ENCODE assay signal across 20 cellular contexts in the genomic region with DNA sequence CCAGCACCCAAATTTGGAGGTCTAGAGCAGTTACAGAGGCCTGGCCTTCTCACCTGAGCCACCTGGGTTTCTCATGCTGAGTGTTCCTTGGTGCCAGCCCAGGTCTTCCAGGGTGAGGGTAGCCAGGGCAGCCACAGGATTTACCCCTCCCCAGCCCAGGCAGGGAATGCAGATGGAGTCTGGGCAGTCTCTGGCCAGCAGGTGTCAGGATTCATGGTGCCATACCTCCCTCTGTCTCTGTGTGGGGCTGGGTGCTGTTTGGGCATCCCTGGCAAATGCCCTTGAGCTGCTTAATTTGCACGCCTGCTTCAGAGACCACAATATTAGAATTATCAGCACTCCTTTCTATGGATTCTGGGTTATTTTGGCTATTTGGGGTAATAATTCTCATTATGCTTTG.
DNase-seq lines count a peak whose midpoint lies in the region; TF ChIP-seq lines count a peak whose summit lies in the region.
"Had no signal": no experiment of that assay in that cellular context is flagged by ENCODE, and none has a peak within 500 bp of the region (broad histone marks: within the 10 kb centered on the region; RNA-seq: fewer than 3 reads in every experiment).

No MANE protein-coding gene starts in this region.

- WGBS in liver: 95% methylated on average over 1 of the region's 1 CpG

- DNase-seq in AG10803 (ENCODE audit: low read depth): no peak
- no peak for DNase-seq in HFF-Myc (ENCODE audit: extremely low read depth, low read depth)
- peak; percentile 6 for DNase-seq in dermis blood vessel endothelial cell
- no peak for DNase-seq in activated CD8-positive, alpha-beta memory T cell treated with anti-CD3 and anti-CD28 coated beads for 24 hours
- no peak for DNase-seq in midbrain (lab: John Stamatoyannopoulos, UW)
- DNase-seq in central memory CD4-positive, alpha-beta T cell: no peak
- DNase-seq in activated CD4-positive, alpha-beta T cell treated with anti-CD3 and anti-CD28 coated beads for 1 hour: no peak
- DNase-seq: activated naive CD8-positive, alpha-beta T cell treated with anti-CD3 and anti-CD28 coated beads, Interleukin-2, amount 10 ng/mL, durations not matched to agents 7 days and 5 days; body of pancreas; CD8-positive, alpha-beta memory T cell; foreskin melanocyte; left lung; MG63; NCI-H146; NK-92 treated with Interleukin-12 subunit alpha and Interleukin-12 subunit beta, amount 100 ng/mL, for 24 hours; retina; stimulated activated CD4-positive, alpha-beta T cell treated with anti-CD3 and anti-CD28 coated beads, Interleukin-15, amount 100 ng/mL, for 24 hours had no signal

- peaks cover 5 to 14% (median 10%) of the 10 kb centered on the region in 4 donors for H3K4me1 ChIP-seq in liver (ENCODE audit: control insufficient read depth in 4 of 4, insufficient read depth in 4 of 4, low read length in 3 of 4)
- H3K4me1 ChIP-seq: body of pancreas, left lung, suprapubic skin had no signal

- no peaks in the 10 kb centered on the region for H3K27me3 ChIP-seq in liver (ENCODE audit: control insufficient read depth in 4 of 4, insufficient read depth in 4 of 4, low read length in 3 of 4)
- H3K27me3 ChIP-seq: body of pancreas, left lung, MG63, suprapubic skin had no signal

- TF ChIP-seq CTCF in AG10803 (conservative IDR thresholded peaks at IDR 0.05; ENCODE audit: low read length): 0 out of 2 replicates have a peak, but pooled peaks have one; percentile 4
- TF ChIP-seq CTCF in HFF-Myc (IDR thresholded peaks at IDR 0.05; ENCODE audit: low read depth, low read length, missing control alignments): peak; percentile 24
- TF ChIP-seq CTCF in liver (IDR thresholded peaks at IDR 0.05; ENCODE audit: low read depth, low read length, missing input control): peak; percentile 58

- peak; percentile 70 to 84 for TF ChIP-seq RAD21 in liver (IDR thresholded peaks at IDR 0.05)

- H3K36me3 ChIP-seq in liver (ENCODE audit: control insufficient read depth in 4 of 4, insufficient read depth in 3 of 4, low read depth in 1 of 4, low read length in 3 of 4): no peaks in the 10 kb centered on the region
- H3K36me3 ChIP-seq: left lung, MG63, suprapubic skin had no signal

- no peak overlapping the region for H3K27ac ChIP-seq in liver (ENCODE audit: low read depth in 1 of 2, low read length in 2 of 2)
- H3K27ac ChIP-seq: body of pancreas, left lung, SK-N-MC, suprapubic skin had no signal

- H3K9me3 ChIP-seq in liver (ENCODE audit: control insufficient read depth in 4 of 4, low read length in 3 of 4): no peaks in the 10 kb centered on the region
- H3K9me3 ChIP-seq: body of pancreas, MG63, suprapubic skin had no signal

- H3K9ac ChIP-seq in liver (ENCODE audit: low read depth in 1 of 2, low read length in 2 of 2): no peak overlapping the region

- no peak overlapping the region for H3K4me3 ChIP-seq in AG10803 (ENCODE audit: low read length)
- no peak overlapping the region for H3K4me3 ChIP-seq in HFF-Myc (replicated peaks; ENCODE audit: low read depth, low read length)
- no peak overlapping the region for H3K4me3 ChIP-seq in liver (ENCODE audit: low read depth in 1 of 3, low read length in 3 of 3)
- H3K4me3 ChIP-seq: body of pancreas, left lung, MG63, SK-N-MC, suprapubic skin had no signal

TF ChIP-seq in liver, 16 proteins besides CTCF, POLR2A, EP300 and RAD21:
- TF ChIP-seq FOXA1 (IDR thresholded peaks at IDR 0.05) (no peak), TAF1 (conservative IDR thresholded peaks at IDR 0.05) (no peak), EGR1 (IDR thresholded peaks at IDR 0.05; ENCODE audit: low read depth in 2 of 2) (no peak), NR2F2 (IDR thresholded peaks at IDR 0.05) (no peak), YY1 (IDR thresholded peaks at IDR 0.05) (no peak), FOXA2 (IDR thresholded peaks at IDR 0.05) (no peak), HNF4A (conservative IDR thresholded peaks at IDR 0.05) (no peak), RXRA (IDR thresholded peaks at IDR 0.05) (no peak), JUND (IDR thresholded peaks at IDR 0.05) (no peak), SP1 (IDR thresholded peaks at IDR 0.05) (no peak), GABPA (IDR thresholded peaks at IDR 0.05 in 1 of 2, conservative IDR thresholded peaks at IDR 0.05 in 1 of 2) (no peak), HNF4G (IDR thresholded peaks at IDR 0.05) (no peak)
- TF ChIP-seq, protein P1, sequence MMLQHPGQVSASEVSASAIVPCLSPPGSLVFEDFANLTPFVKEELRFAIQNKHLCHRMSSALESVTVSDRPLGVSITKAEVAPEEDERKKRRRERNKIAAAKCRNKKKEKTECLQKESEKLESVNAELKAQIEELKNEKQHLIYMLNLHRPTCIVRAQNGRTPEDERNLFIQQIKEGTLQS (IDR thresholded peaks at IDR 0.05): no peak
- TF ChIP-seq, protein P2, sequence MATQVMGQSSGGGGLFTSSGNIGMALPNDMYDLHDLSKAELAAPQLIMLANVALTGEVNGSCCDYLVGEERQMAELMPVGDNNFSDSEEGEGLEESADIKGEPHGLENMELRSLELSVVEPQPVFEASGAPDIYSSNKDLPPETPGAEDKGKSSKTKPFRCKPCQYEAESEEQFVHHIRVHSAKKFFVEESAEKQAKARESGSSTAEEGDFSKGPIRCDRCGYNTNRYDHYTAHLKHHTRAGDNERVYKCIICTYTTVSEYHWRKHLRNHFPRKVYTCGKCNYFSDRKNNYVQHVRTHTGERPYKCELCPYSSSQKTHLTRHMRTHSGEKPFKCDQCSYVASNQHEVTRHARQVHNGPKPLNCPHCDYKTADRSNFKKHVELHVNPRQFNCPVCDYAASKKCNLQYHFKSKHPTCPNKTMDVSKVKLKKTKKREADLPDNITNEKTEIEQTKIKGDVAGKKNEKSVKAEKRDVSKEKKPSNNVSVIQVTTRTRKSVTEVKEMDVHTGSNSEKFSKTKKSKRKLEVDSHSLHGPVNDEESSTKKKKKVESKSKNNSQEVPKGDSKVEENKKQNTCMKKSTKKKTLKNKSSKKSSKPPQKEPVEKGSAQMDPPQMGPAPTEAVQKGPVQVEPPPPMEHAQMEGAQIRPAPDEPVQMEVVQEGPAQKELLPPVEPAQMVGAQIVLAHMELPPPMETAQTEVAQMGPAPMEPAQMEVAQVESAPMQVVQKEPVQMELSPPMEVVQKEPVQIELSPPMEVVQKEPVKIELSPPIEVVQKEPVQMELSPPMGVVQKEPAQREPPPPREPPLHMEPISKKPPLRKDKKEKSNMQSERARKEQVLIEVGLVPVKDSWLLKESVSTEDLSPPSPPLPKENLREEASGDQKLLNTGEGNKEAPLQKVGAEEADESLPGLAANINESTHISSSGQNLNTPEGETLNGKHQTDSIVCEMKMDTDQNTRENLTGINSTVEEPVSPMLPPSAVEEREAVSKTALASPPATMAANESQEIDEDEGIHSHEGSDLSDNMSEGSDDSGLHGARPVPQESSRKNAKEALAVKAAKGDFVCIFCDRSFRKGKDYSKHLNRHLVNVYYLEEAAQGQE (IDR thresholded peaks at IDR 0.05): no peak
- TF ChIP-seq, protein P3, sequence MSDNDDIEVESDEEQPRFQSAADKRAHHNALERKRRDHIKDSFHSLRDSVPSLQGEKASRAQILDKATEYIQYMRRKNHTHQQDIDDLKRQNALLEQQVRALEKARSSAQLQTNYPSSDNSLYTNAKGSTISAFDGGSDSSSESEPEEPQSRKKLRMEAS (IDR thresholded peaks at IDR 0.05): no peak
- TF ChIP-seq, protein P4, sequence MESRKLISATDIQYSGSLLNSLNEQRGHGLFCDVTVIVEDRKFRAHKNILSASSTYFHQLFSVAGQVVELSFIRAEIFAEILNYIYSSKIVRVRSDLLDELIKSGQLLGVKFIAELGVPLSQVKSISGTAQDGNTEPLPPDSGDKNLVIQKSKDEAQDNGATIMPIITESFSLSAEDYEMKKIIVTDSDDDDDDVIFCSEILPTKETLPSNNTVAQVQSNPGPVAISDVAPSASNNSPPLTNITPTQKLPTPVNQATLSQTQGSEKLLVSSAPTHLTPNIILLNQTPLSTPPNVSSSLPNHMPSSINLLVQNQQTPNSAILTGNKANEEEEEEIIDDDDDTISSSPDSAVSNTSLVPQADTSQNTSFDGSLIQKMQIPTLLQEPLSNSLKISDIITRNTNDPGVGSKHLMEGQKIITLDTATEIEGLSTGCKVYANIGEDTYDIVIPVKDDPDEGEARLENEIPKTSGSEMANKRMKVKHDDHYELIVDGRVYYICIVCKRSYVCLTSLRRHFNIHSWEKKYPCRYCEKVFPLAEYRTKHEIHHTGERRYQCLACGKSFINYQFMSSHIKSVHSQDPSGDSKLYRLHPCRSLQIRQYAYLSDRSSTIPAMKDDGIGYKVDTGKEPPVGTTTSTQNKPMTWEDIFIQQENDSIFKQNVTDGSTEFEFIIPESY (IDR thresholded peaks at IDR 0.05): no peak
TF ChIP-seq in liver: peak in this region for 0.

Comparison
In these comparisons a context has a peak if more than half of its experiments do, and no peak if none do; other contexts are left out.
1. CTCF ChIP-seq: peak in every context shown above with its lines; median percentile 58 in liver; 24 in HFF-Myc; 4 in AG10803.